In the genomic region with DNA sequence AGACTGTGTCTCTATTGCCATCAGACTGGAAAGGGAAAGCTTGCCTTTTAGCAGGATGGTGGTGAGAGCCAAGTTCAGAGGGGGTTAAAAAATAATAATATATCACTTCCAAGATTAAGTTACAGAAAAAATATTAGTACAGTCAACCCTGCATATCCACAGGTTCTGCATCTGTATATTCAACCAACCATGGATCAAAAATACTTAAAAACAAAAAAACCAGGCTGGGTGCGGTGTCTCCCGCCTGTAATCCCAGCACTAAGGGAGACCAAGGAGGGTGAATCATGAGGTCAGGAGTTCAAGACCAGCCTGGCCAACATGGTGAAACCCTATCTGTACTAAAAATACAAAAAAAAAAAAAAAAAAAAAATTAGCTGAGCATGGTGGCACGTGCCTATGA, we compare ENCODE assay signal across 7 cellular contexts.
DNase-seq lines count a peak whose midpoint lies in the region; TF ChIP-seq lines count a peak whose summit lies in the region.
"Not testable (repeated sequence)": the region's sequence is repeated elsewhere in the genome, so short reads cannot be mapped to it uniquely, and the experiment has no call there.

No MANE protein-coding gene starts in this region.

- H4K20me1 ChIP-seq in H9 (ENCODE audit: control insufficient read depth, insufficient read depth, insufficient read length), result not testable (repeated sequence)

- not testable (repeated sequence) for H2BK15ac ChIP-seq in H9 (ENCODE audit: low read depth, low read length)

- H3K27me3 ChIP-seq in H9 (ENCODE audit: insufficient read depth, low read length); endodermal cell (ENCODE audit: control insufficient read depth, insufficient read depth, low read length, poor library complexity, severe bottlenecking): not testable (repeated sequence)

- H3K36me3 ChIP-seq in endodermal cell (ENCODE audit: control insufficient read depth, insufficient read depth, low read length), result not testable (repeated sequence)

- not testable (repeated sequence) for H4K8ac ChIP-seq in H9 (replicated peaks; ENCODE audit: insufficient read length, low read depth, low read length)

- not testable (repeated sequence) for H3K4me3 ChIP-seq in endodermal cell (ENCODE audit: low read length)

- not testable (repeated sequence) for DNase-seq in H9; endodermal cell; glutamatergic neuron; nephron progenitor cell; osteocyte (ENCODE audit: extremely low spot score, unreplicated experiment)
- DNase-seq in MV-4-11 (lab: John Stamatoyannopoulos, UW) (peak; percentile 27), brain pericyte (ENCODE audit: low read depth, low spot score) (peak; percentile 70)

- not testable (repeated sequence) for H3K9ac ChIP-seq in H9 (ENCODE audit: extremely low read depth, insufficient read length, low read length); endodermal cell (ENCODE audit: extremely low read depth, low read length, poor library complexity, severe bottlenecking)

- not testable (repeated sequence) for H3K9me3 ChIP-seq in H9 (ENCODE audit: control insufficient read depth, low read depth, low read length); endodermal cell (ENCODE audit: control insufficient read depth, low read length)

- H3K79me1 ChIP-seq in H9 (ENCODE audit: insufficient read depth, low read depth, low read length, poor library complexity, severe bottlenecking), result not testable (repeated sequence)

- not testable (repeated sequence) for H3K23me2 ChIP-seq in H9 (ENCODE audit: insufficient read length, low read depth, low read length, poor library complexity, severe bottlenecking)

- H3K4me3 Mint-ChIP-seq in H9 (0 out of 5 replicates have a peak overlapping the region, but pooled peaks of 1 of the 2 experiments have one; percentile 30), glutamatergic neuron (ENCODE audit: unreplicated experiment) (peak overlapping the region; percentile 43)
- not testable (repeated sequence) for H3K4me3 Mint-ChIP-seq in endodermal cell; nephron progenitor cell; osteocyte (ENCODE audit: unreplicated experiment)

- H3K4me1 ChIP-seq in H9 (ENCODE audit: insufficient read depth, low read length), result peaks cover 13% of the 10 kb centered on the region
- H3K4me1 ChIP-seq in endodermal cell (ENCODE audit: control insufficient read depth, insufficient read depth, low read length), result not testable (repeated sequence)

- not testable (repeated sequence) for H3K36me3 Mint-ChIP-seq in H9 (ENCODE audit: insufficient read depth in 1 of 3, low read depth in 3 of 3); endodermal cell (ENCODE audit: low read depth); glutamatergic neuron (ENCODE audit: unreplicated experiment); nephron progenitor cell (ENCODE audit: low read depth)
- peaks cover 12% of the 10 kb centered on the region for H3K36me3 Mint-ChIP-seq in osteocyte (ENCODE audit: unreplicated experiment)

- H4K91ac ChIP-seq in H9 (ENCODE audit: insufficient read length, low read depth, low read length), result not testable (repeated sequence)

- H3K14ac ChIP-seq in H9 (ENCODE audit: insufficient read depth, low read length), result not testable (repeated sequence)

- H3K4ac ChIP-seq in H9 (ENCODE audit: low read depth, low read length), result not testable (repeated sequence)

- H3K4me1 Mint-ChIP-seq in H9 (peaks cover 73 to 77% of the 10 kb centered on the region in 2 experiments), glutamatergic neuron (ENCODE audit: low read depth, unreplicated experiment) (peaks cover 64% of the 10 kb centered on the region), nephron progenitor cell (peaks cover 46% of the 10 kb centered on the region), osteocyte (ENCODE audit: unreplicated experiment) (peaks cover 46% of the 10 kb centered on the region)
- not testable (repeated sequence) for H3K4me1 Mint-ChIP-seq in endodermal cell

- not testable (repeated sequence) for H3K56ac ChIP-seq in H9 (ENCODE audit: insufficient read length, low read depth, low read length)

- H2BK12ac ChIP-seq in H9 (ENCODE audit: insufficient read length, low read depth, low read length), result not testable (repeated sequence)

- no CpG with 5 or more reads among the region's 3 CpGs for WGBS in H9 (ENCODE audit: extremely low coverage, insufficient read length, low lambda C conversion rate)
- 96% methylated on average over 3 of the region's 3 CpGs; no CpG with 5 or more reads in 1 of the 2 experiments for WGBS in endodermal cell (ENCODE audit: insufficient coverage in 1 of 2, insufficient read length in 1 of 2), 2 experiments

- H2BK20ac ChIP-seq in H9 (ENCODE audit: low read depth, low read length, poor library complexity, severe bottlenecking), result not testable (repeated sequence)

- H2BK5ac ChIP-seq in H9 (ENCODE audit: insufficient read length, low read length), result not testable (repeated sequence)

- H2BK120ac ChIP-seq in H9 (ENCODE audit: low read depth, low read length, poor library complexity, severe bottlenecking), result not testable (repeated sequence)

- not testable (repeated sequence) for H3T11ph ChIP-seq in H9 (ENCODE audit: low read length)

- H3K27me3 Mint-ChIP-seq in H9 (ENCODE audit: low read depth); endodermal cell (ENCODE audit: insufficient read depth); osteocyte (ENCODE audit: unreplicated experiment): not testable (repeated sequence)
- peaks cover 18% of the 10 kb centered on the region for H3K27me3 Mint-ChIP-seq in glutamatergic neuron (ENCODE audit: unreplicated experiment)
- peaks cover 41% of the 10 kb centered on the region for H3K27me3 Mint-ChIP-seq in nephron progenitor cell (ENCODE audit: low read depth, poor library complexity)

- H3K79me2 ChIP-seq in H9 (ENCODE audit: insufficient read depth, low read length), result not testable (repeated sequence)

- H3K4me2 ChIP-seq in H9 (ENCODE audit: insufficient read depth, insufficient read length, low read length), result peak overlapping the region; percentile 23

- H2AFZ ChIP-seq in H9 (ENCODE audit: low read length), result not testable (repeated sequence)

- H3K27ac ChIP-seq in H9 (ENCODE audit: insufficient read length, low read depth, low read length), result not testable (repeated sequence)
- H3K27ac ChIP-seq in endodermal cell (ENCODE audit: low read depth, low read length), result peak overlapping the region; percentile 95

- H3K23ac ChIP-seq in H9 (ENCODE audit: insufficient read length, low read depth, low read length), result not testable (repeated sequence)

- H3K27ac Mint-ChIP-seq in H9 (peak overlapping the region in 2 of 3 experiments; percentile 46 to 62; a peak in 3 of 7 replicates), glutamatergic neuron (ENCODE audit: unreplicated experiment) (peak overlapping the region; percentile 85), nephron progenitor cell (peak overlapping the region; percentile 62), osteocyte (ENCODE audit: unreplicated experiment) (peak overlapping the region; percentile 62)
- H3K27ac Mint-ChIP-seq in endodermal cell, result not testable (repeated sequence)

- not testable (repeated sequence) for H4K5ac ChIP-seq in H9 (ENCODE audit: insufficient read length, low read depth, low read length)

- not testable (repeated sequence) for TF ChIP-seq CTCF in H9 (conservative IDR thresholded peaks at IDR 0.05); endodermal cell (conservative IDR thresholded peaks at IDR 0.05); glutamatergic neuron (IDR thresholded peaks at IDR 0.05; ENCODE audit: partially characterized antibody, unreplicated experiment); nephron progenitor cell (IDR thresholded peaks at IDR 0.05); osteocyte (IDR thresholded peaks at IDR 0.05)

- not testable (repeated sequence) for H3K9me3 Mint-ChIP-seq in H9; endodermal cell; nephron progenitor cell; osteocyte (ENCODE audit: unreplicated experiment)
- peaks cover 17% of the 10 kb centered on the region for H3K9me3 Mint-ChIP-seq in glutamatergic neuron (ENCODE audit: unreplicated experiment)

- not testable (repeated sequence) for H3K18ac ChIP-seq in H9 (ENCODE audit: insufficient read length, low read depth, low read length)

- H2AK5ac ChIP-seq in H9 (ENCODE audit: insufficient read length, low read length), result not testable (repeated sequence)
